ENCODE assay signal across 2 cellular contexts in the genomic region with DNA sequence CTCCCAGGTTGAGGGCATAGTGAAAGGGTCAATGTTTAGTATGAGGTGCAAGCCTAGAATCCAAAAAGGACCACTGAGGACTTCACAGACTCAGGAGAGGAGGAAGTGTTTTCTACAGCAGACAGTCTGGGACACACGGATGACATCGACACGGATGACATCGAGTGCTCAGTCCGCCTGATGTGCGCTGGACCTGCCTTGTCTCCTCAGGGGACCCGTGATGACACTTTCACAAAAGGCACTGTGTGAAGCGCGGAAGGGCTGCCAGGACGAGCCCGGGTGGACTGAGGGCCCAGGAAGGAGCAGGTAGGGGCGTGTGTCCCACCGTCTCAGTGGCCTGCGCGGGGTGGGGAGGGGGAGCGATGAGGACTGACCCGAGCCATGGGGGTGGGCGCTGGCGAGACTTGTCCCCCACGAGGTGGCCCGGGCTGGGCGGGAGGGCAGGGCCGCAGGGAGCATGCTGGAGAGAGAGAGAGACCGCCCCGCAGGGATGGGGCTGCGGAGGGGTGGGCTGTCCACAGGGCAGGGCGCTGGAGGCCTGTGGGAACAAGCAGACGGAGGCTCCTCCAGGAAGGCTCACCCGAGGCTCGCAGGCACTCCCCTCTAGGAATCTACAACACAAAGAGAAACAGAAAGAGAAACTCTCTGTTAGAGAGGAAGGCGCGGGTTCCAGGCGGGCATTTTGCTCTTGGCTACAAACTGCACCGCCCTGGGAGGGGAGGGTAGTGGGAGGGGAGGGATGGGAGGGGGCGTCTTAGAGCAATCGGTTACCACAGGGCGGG.
TF ChIP-seq lines count a peak whose summit lies in the region.

No MANE protein-coding gene starts in this region.

TF ChIP-seq in liver, 16 proteins besides CTCF, POLR2A, EP300 and RAD21:
- TF ChIP-seq FOXA1 (IDR thresholded peaks at IDR 0.05) (no peak), HNF4A (conservative IDR thresholded peaks at IDR 0.05) (no peak), ATF3 (IDR thresholded peaks at IDR 0.05) (no peak)
TF ChIP-seq in liver: peak in this region for 0.

TF ChIP-seq in HepG2, 621 proteins besides CTCF, POLR2A, EP300 and RAD21:
- TF ChIP-seq ZKSCAN8 (CRISPR knock-in tag; IDR thresholded peaks at IDR 0.05; ENCODE audit: borderline replicate concordance) (no peak), PCBP2 (optimal IDR thresholded peaks at IDR 0.05; ENCODE audit: low read depth, low read length, poor library complexity, severe bottlenecking) (no peak), SALL1 (CRISPR knock-in tag; IDR thresholded peaks at IDR 0.05) (no peak), CHCHD3 (CRISPR knock-in tag; IDR thresholded peaks at IDR 0.05) (no peak), CBX2 (IDR thresholded peaks at IDR 0.05; ENCODE audit: low read depth, low read length) (no peak), CBX2 (CRISPR knock-in tag; IDR thresholded peaks at IDR 0.05; ENCODE audit: low read depth) (no peak), NFYB (CRISPR knock-in tag; IDR thresholded peaks at IDR 0.05) (no peak), ZC3H4 (CRISPR knock-in tag; IDR thresholded peaks at IDR 0.05; ENCODE audit: borderline replicate concordance) (no peak), TFAP4 (IDR thresholded peaks at IDR 0.05; ENCODE audit: borderline replicate concordance, low read depth) (no peak), MED8 (CRISPR knock-in tag; IDR thresholded peaks at IDR 0.05; ENCODE audit: insufficient replicate concordance) (no peak), KLF12 (CRISPR knock-in tag; IDR thresholded peaks at IDR 0.05; ENCODE audit: borderline replicate concordance) (no peak), NFE2 (CRISPR knock-in tag; IDR thresholded peaks at IDR 0.05) (no peak), IRF2 (CRISPR knock-in tag; IDR thresholded peaks at IDR 0.05) (no peak), STAG1 (CRISPR knock-in tag; IDR thresholded peaks at IDR 0.05) (no peak), ZNF263 (CRISPR knock-in tag; IDR thresholded peaks at IDR 0.05) (no peak), NFIB (CRISPR knock-in tag; IDR thresholded peaks at IDR 0.05; ENCODE audit: borderline replicate concordance) (no peak), PRDM4 (CRISPR knock-in tag; IDR thresholded peaks at IDR 0.05; ENCODE audit: borderline replicate concordance) (no peak), PATZ1 (CRISPR knock-in tag; IDR thresholded peaks at IDR 0.05) (no peak), ZNF501 (CRISPR knock-in tag; IDR thresholded peaks at IDR 0.05) (no peak), TMF1 (CRISPR knock-in tag; IDR thresholded peaks at IDR 0.05; ENCODE audit: low read depth) (no peak)
TF ChIP-seq in HepG2: peak in this region for 0.
